Comparison of ENCODE assay signal across 8 cellular contexts in the genomic region with DNA sequence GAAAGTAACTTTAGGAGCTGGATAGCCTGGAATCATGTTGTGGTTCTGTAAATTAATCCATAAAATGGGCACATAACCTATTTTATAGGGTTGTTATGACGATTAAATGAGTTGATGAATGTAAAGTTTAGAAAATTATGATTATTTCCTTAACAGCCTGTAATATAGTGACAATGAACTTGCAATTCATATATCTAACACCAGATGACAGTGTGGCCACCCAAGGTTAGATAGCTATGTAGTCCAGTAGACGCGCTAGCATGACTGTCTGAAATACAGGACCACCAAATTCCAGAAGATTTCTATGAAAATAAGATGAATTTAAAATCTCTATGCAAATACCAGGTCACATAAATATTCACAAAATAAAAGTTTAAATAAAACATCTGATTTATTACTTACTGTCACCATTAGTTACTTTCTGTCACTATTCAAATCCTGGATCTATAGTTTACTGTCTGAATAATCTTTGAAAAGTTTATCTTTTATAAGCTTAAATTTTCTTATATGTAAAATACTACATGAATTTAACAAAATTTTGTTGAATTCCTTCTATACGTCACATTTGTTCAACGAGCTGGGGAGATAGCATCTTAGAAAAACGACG. TPM values are rescaled to one million over a fixed set of nuclear protein-coding genes. Genes with fewer than 3 reads are reported as not detected.
DNase-seq lines count a peak whose midpoint lies in the region; ATAC-seq and TF ChIP-seq lines count a peak whose summit lies in the region.

No MANE protein-coding gene starts in this region.

- H3K36me3 Mint-ChIP-seq in naive thymus-derived CD4-positive, alpha-beta T cell, result no peaks in the 10 kb centered on the region

- H3K27ac Mint-ChIP-seq in naive thymus-derived CD4-positive, alpha-beta T cell, result no peak overlapping the region

- DNase-seq in DMS114 treated with DMSO at 0.1 percent for 48 hours (lab: John Stamatoyannopoulos, UW; ENCODE audit: unreplicated experiment) (peak; percentile 39), dermis microvascular lymphatic vessel endothelial cell (ENCODE audit: low read depth in 2 of 2) (peak; percentile 54 to 66), NCI-H187 treated with DMSO at 0.1 percent for 48 hours (lab: John Stamatoyannopoulos, UW) (no peak)
- peak in 7 of 9 donors; percentile 14 to 38 (median 23) for DNase-seq in naive thymus-derived CD4-positive, alpha-beta T cell

- no peaks in the 10 kb centered on the region for H3K9me2 ChIP-seq in OCI-LY1 (ENCODE audit: low read depth, low read length)

- H3K9ac ChIP-seq in OCI-LY1 (ENCODE audit: low read length), result no peak overlapping the region

- H3K79me2 ChIP-seq in OCI-LY1 (ENCODE audit: insufficient read depth, low read length), result no peaks in the 10 kb centered on the region

- no peaks in the 10 kb centered on the region for H3K36me3 ChIP-seq in OCI-LY1 (ENCODE audit: insufficient read depth, low read length)
- no peaks in the 10 kb centered on the region for H3K36me3 ChIP-seq in naive thymus-derived CD4-positive, alpha-beta T cell (ENCODE audit: control insufficient read depth in 2 of 3, insufficient read depth in 3 of 3, low read length in 3 of 3)

- no peaks in the 10 kb centered on the region for H3K4me1 ChIP-seq in OCI-LY1 (ENCODE audit: insufficient read depth, low read length, severe bottlenecking)
- no peaks in the 10 kb centered on the region for H3K4me1 ChIP-seq in naive thymus-derived CD4-positive, alpha-beta T cell (ENCODE audit: control insufficient read depth in 2 of 2, insufficient read depth in 2 of 2, low read length in 2 of 2)

- peak; percentile 82 for ATAC-seq in GM18870 (IDR thresholded peaks at IDR 0.05; ENCODE audit: unreplicated experiment)
- ATAC-seq in HG03095 (IDR thresholded peaks at IDR 0.05; ENCODE audit: unreplicated experiment), result peak; percentile 79
- ATAC-seq in naive thymus-derived CD4-positive, alpha-beta T cell, result peak; percentile 81
- no peak for ATAC-seq in GM19328 (IDR thresholded peaks at IDR 0.05; ENCODE audit: unreplicated experiment)

- no peak overlapping the region for H3K4me3 ChIP-seq in OCI-LY1 (ENCODE audit: low read depth, low read length, poor library complexity, severe bottlenecking)
- H3K4me3 ChIP-seq in naive thymus-derived CD4-positive, alpha-beta T cell (ENCODE audit: low read length), result no peak overlapping the region

- TF ChIP-seq CTCF in OCI-LY1 (IDR thresholded peaks at IDR 0.05; ENCODE audit: low read length), result peak; percentile 76

- H3K4me2 ChIP-seq in OCI-LY1 (ENCODE audit: low read length), result no peak overlapping the region

- H3K4me1 Mint-ChIP-seq in naive thymus-derived CD4-positive, alpha-beta T cell, result no peaks in the 10 kb centered on the region

- no peak overlapping the region for H3K4me3 Mint-ChIP-seq in naive thymus-derived CD4-positive, alpha-beta T cell

- intact Hi-C loops in naive thymus-derived CD4-positive, alpha-beta T cell (cut with micrococcal nuclease), result loop anchor here (1.0 kb wide), 3 partner anchors 26 to 243 kb away; a partner anchor contains a TSS

- H3K9me3 Mint-ChIP-seq in naive thymus-derived CD4-positive, alpha-beta T cell, result no peaks in the 10 kb centered on the region

- no peaks in the 10 kb centered on the region for H3K27me3 ChIP-seq in OCI-LY1 (ENCODE audit: insufficient read depth, low read length)
- no peaks in the 10 kb centered on the region for H3K27me3 ChIP-seq in naive thymus-derived CD4-positive, alpha-beta T cell (ENCODE audit: control insufficient read depth in 2 of 2, insufficient read depth in 2 of 2, low read length in 2 of 2)

- no peaks in the 10 kb centered on the region for H3K9me3 ChIP-seq in OCI-LY1 (ENCODE audit: low read length)
- H3K9me3 ChIP-seq in naive thymus-derived CD4-positive, alpha-beta T cell (ENCODE audit: control insufficient read depth in 2 of 3, low read length in 3 of 3), result no peaks in the 10 kb centered on the region

- H4K20me1 ChIP-seq in OCI-LY1 (ENCODE audit: insufficient read depth, low read length), result no peaks in the 10 kb centered on the region

- POLR2A ChIA-PET in naive thymus-derived CD4-positive, alpha-beta T cell (lab: Charles Lee), result no interaction called here

- CTCF ChIA-PET in naive thymus-derived CD4-positive, alpha-beta T cell (lab: Charles Lee), result interaction anchor here (0.6 to 2.1 kb wide), 10 partner anchors 8 to 256 kb away, joined by 3 to 40 read pairs (median 4); a partner anchor contains a TSS

- no peak overlapping the region for H3K27ac ChIP-seq in OCI-LY1 (ENCODE audit: low read depth, low read length, poor library complexity, severe bottlenecking)
- no peak overlapping the region for H3K27ac ChIP-seq in naive thymus-derived CD4-positive, alpha-beta T cell (ENCODE audit: low read depth, low read length)

- peaks cover 2 to 41% (median 14%) of the 10 kb centered on the region in 5 donors for H3K27me3 Mint-ChIP-seq in naive thymus-derived CD4-positive, alpha-beta T cell

- no peak overlapping the region for H2AFZ ChIP-seq in OCI-LY1 (ENCODE audit: low read length)

- H3F3A ChIP-seq in OCI-LY1 (ENCODE audit: insufficient read depth, low read length), result no peaks in the 10 kb centered on the region

RNA-seq across cellular contexts. Expression of a gene that starts 26.1 kb away (rescaled TPM):
- 4.0 and 5.1 TPM in 2 replicates for total RNA-seq in dermis microvascular lymphatic vessel endothelial cell
- total RNA-seq in naive thymus-derived CD4-positive, alpha-beta T cell, result 1 to 10 TPM; 2.0 to 6.1 (median 2.7) TPM
- polyA plus RNA-seq in naive thymus-derived CD4-positive, alpha-beta T cell, result 1 to 10 TPM; 1.4 to 2.3 TPM
